Comparison of ENCODE assay signal across 8 cellular contexts in the genomic region with DNA sequence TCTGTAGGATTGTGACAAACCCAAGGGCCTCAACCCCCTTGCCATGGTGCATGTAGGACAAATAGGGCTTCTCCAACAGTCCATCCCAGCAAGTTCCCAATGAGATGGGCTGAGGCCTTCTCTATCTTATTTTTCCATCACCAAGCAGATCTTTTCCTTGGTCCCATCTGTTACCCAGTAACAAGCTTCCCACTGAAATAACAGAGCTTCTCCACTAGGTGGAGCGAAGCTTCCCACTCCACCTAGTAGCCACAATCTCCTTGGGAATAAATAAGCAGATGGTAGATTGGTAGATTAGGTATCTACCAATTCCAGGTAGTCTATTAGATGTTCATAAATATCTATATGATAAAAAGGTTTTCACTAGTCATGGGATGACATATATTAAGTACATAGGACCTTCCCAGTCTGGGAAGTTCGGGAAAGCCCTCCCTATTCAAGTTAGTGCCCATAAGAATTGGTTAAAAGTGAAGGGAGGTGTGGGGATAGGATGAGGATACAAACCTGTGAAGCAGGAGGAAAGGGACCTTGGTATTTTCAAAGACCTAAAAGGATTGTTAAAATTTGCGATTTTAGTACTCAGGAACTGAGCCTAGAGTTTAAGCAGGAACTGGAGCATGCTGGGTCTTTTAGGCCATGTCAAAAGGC. TPM values are rescaled to one million over a fixed set of nuclear protein-coding genes. Genes with fewer than 3 reads are reported as not detected.
A peak's percentile ranks its signal among the peaks of the same experiment; 100 is the strongest.
DNase-seq lines count a peak whose midpoint lies in the region; ATAC-seq, FAIRE-seq and TF ChIP-seq lines count a peak whose summit lies in the region.

No MANE protein-coding gene starts in this region.

- H3K4me1 Mint-ChIP-seq in activated CD4-positive, alpha-beta memory T cell treated with anti-CD3 and anti-CD28 coated beads for 36 hours (ENCODE audit: low read depth): no peaks in the 10 kb centered on the region

- intact Hi-C loops in activated CD4-positive, alpha-beta memory T cell treated with anti-CD3 and anti-CD28 coated beads for 36 hours (cut with micrococcal nuclease): loop anchor here (5.0 kb wide), 1 partner anchor 360 kb away; no protein-coding TSS in a partner anchor

- no peaks in the 10 kb centered on the region for H3K27me3 ChIP-seq in AG04450 (ENCODE audit: control insufficient read depth, insufficient read depth, low read length)

- H3K9me3 ChIP-seq in AG04450 (ENCODE audit: control insufficient read depth, insufficient read depth, low read length): peaks cover 6% of the 10 kb centered on the region

- H3K4me3 Mint-ChIP-seq in activated CD4-positive, alpha-beta memory T cell treated with anti-CD3 and anti-CD28 coated beads for 36 hours: no peak overlapping the region

- in situ Hi-C loops in GM13977 (cut with MboI; ENCODE audit: low pct_unique_long_range_greater_than_20kb, low sequenced_read_pairs, unreplicated experiment): no loop called here

- no peak for FAIRE-seq in urothelium cell line (lab: Jason Lieb, UNC)

- H3K27ac ChIP-seq in AG04450 (ENCODE audit: low read depth, low read length): no peak overlapping the region

- DNase-seq in AG04450 (ENCODE audit: low read depth, low spot score) (no peak), GM13977 (ENCODE audit: low spot score) (peak; percentile 43), NCI-H69 (lab: John Stamatoyannopoulos, UW) (peak; percentile 30), fibroblast of pulmonary artery (ENCODE audit: low read depth) (peak; percentile 30), urothelium cell line (ENCODE audit: low spot score) (peak; percentile 30)
- no peak for DNase-seq in activated CD4-positive, alpha-beta memory T cell treated with anti-CD3 and anti-CD28 coated beads for 36 hours
- no peak for DNase-seq in stimulated activated CD4-positive, alpha-beta T cell treated with anti-CD3 and anti-CD28 coated beads, Interleukin-4, amount 100 ng/mL, for 1 hour

- TF ChIP-seq CTCF in AG04450 (IDR thresholded peaks at IDR 0.05; ENCODE audit: low read depth, low read length) (peak; percentile 48), GM13977 (IDR thresholded peaks at IDR 0.05; ENCODE audit: extremely low read depth, insufficient read depth, missing control alignments) (peak; percentile 60), fibroblast of pulmonary artery (IDR thresholded peaks at IDR 0.05; ENCODE audit: low read length, missing control alignments) (peak; percentile 59)

- H3K9me3 Mint-ChIP-seq in activated CD4-positive, alpha-beta memory T cell treated with anti-CD3 and anti-CD28 coated beads for 36 hours: no peaks in the 10 kb centered on the region

- CTCF ChIA-PET in AG04450 (lab: Charles Lee): interaction anchor here (0.6 to 4.5 kb wide), 7 partner anchors 17 to 704 kb away, joined by 3 to 30 read pairs (median 3); no protein-coding TSS in a partner anchor
- CTCF ChIA-PET in activated CD4-positive, alpha-beta memory T cell treated with anti-CD3 and anti-CD28 coated beads for 36 hours (lab: Charles Lee): interaction anchor here (0.6 to 1.3 kb wide), 4 partner anchors 11 to 370 kb away, joined by 3 to 9 read pairs (median 6); no protein-coding TSS in a partner anchor

- POLR2A ChIA-PET in AG04450 (lab: Yijun Ruan, JAX): interaction anchor here (1.0 kb wide), 1 partner anchor 370 kb away, joined by 3 read pairs; no protein-coding TSS in a partner anchor
- POLR2A ChIA-PET in activated CD4-positive, alpha-beta memory T cell treated with anti-CD3 and anti-CD28 coated beads for 36 hours (lab: Charles Lee): no interaction called here

- no peak overlapping the region for H3K27ac Mint-ChIP-seq in activated CD4-positive, alpha-beta memory T cell treated with anti-CD3 and anti-CD28 coated beads for 36 hours

- no peaks in the 10 kb centered on the region for H3K27me3 Mint-ChIP-seq in activated CD4-positive, alpha-beta memory T cell treated with anti-CD3 and anti-CD28 coated beads for 36 hours

- H3K36me3 Mint-ChIP-seq in activated CD4-positive, alpha-beta memory T cell treated with anti-CD3 and anti-CD28 coated beads for 36 hours: no peaks in the 10 kb centered on the region

- ATAC-seq in GM21717 (IDR thresholded peaks at IDR 0.05; ENCODE audit: unreplicated experiment): no peak

- H3K4me3 ChIP-seq in AG04450 (ENCODE audit: low read depth, low read length): no peak overlapping the region
- no peak overlapping the region for H3K4me3 ChIP-seq in fibroblast of pulmonary artery (replicated peaks; ENCODE audit: low read depth, low read length)

RNA-seq across cellular contexts. Expression of gene OR52L1, which starts 5.9 kb away (rescaled TPM):
- not detected in 2 replicates for polyA plus RNA-seq in AG04450 (2011; rRNA removed)
- not detected in 2 replicates for polyA minus RNA-seq in AG04450 (2011; rRNA and poly(A)+ RNA removed)
- total RNA-seq in activated CD4-positive, alpha-beta memory T cell treated with anti-CD3 and anti-CD28 coated beads for 36 hours: not detected

RNA-seq across cellular contexts. Expression of gene OR56A4, which starts 14.0 kb away (rescaled TPM):
- polyA plus RNA-seq in AG04450 (2011; rRNA removed): not detected in 2 replicates
- not detected in 2 replicates for polyA minus RNA-seq in AG04450 (2011; rRNA and poly(A)+ RNA removed)
- total RNA-seq in activated CD4-positive, alpha-beta memory T cell treated with anti-CD3 and anti-CD28 coated beads for 36 hours: not detected

RNA-seq across cellular contexts. Expression of gene OR56A5, which starts 24.4 kb away (rescaled TPM):
- polyA plus RNA-seq in AG04450 (2011; rRNA removed): not detected in 2 replicates
- polyA minus RNA-seq in AG04450 (2011; rRNA and poly(A)+ RNA removed): not detected in 2 replicates
- total RNA-seq in activated CD4-positive, alpha-beta memory T cell treated with anti-CD3 and anti-CD28 coated beads for 36 hours: not detected

RNA-seq across cellular contexts. Expression of gene OR56A1, which starts 37.8 kb away (rescaled TPM):
- not detected in 2 replicates for polyA plus RNA-seq in AG04450 (2011; rRNA removed)
- polyA minus RNA-seq in AG04450 (2011; rRNA and poly(A)+ RNA removed): not detected in 2 replicates
- not detected for total RNA-seq in activated CD4-positive, alpha-beta memory T cell treated with anti-CD3 and anti-CD28 coated beads for 36 hours

RNA-seq across cellular contexts. Expression of gene OR56A3, which starts 50.7 kb away (rescaled TPM):
- not detected in 2 replicates for polyA plus RNA-seq in AG04450 (2011; rRNA removed)
- polyA minus RNA-seq in AG04450 (2011; rRNA and poly(A)+ RNA removed): not detected in 2 replicates
- total RNA-seq in activated CD4-positive, alpha-beta memory T cell treated with anti-CD3 and anti-CD28 coated beads for 36 hours: not detected

Comparison
In these comparisons a context has a peak if more than half of its experiments do, and no peak if none do; other contexts are left out.
1. DNase-seq: peak in GM13977 (single experiment), NCI-H69 (single experiment), fibroblast of pulmonary artery (single experiment) and urothelium cell line (single experiment); none in AG04450 (single experiment), activated CD4-positive, alpha-beta memory T cell treated with anti-CD3 and anti-CD28 coated beads for 36 hours (single experiment) and stimulated activated CD4-positive, alpha-beta T cell treated with anti-CD3 and anti-CD28 coated beads, Interleukin-4, amount 100 ng/mL, for 1 hour (single experiment).
2. Peak in every context shown above with its lines, with median percentiles within 50 percentile points of each other: CTCF ChIP-seq.